In the genomic region with DNA sequence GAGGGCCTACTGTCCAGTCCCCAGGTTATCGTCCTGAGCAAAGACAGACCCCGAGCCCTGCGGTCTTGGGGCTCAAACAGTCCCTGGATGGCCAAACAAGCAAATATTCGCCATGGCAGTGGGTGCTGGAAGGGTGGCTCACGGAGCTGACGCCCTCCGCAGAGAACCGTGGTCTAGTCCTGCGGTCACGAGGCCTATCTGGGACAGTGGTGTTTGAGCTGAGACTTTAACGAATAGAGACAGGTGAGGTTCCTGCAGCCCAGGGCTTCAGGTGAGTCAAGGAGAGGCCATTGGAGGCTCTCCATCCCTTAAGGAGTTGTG, we compare ENCODE assay signal across 8 cellular contexts. TPM values are rescaled to one million over a fixed set of nuclear protein-coding genes. Genes with fewer than 3 reads are reported as not detected.
DNase-seq lines count a peak whose midpoint lies in the region; ATAC-seq and TF ChIP-seq lines count a peak whose summit lies in the region.

No MANE protein-coding gene starts in this region.

- peak in 2 of 3 donors; percentile 4 to 9 for ATAC-seq in natural killer cell
- ATAC-seq in HG02852 (IDR thresholded peaks at IDR 0.05; ENCODE audit: unreplicated experiment): no peak
- no peak for ATAC-seq in HG03469 (IDR thresholded peaks at IDR 0.05; ENCODE audit: unreplicated experiment)
- ATAC-seq in GM21723 (IDR thresholded peaks at IDR 0.05; ENCODE audit: unreplicated experiment): no peak

- CTCF ChIA-PET in CD8-positive, alpha-beta memory T cell (lab: Charles Lee): interaction anchor here (1.1 to 1.7 kb wide), 5 partner anchors 9 to 657 kb away, joined by 3 to 6 read pairs (median 4); partner anchors contain the start of gene KBTBD8

- no peaks in the 10 kb centered on the region for H3K9me3 Mint-ChIP-seq in CD8-positive, alpha-beta memory T cell
- H3K9me3 Mint-ChIP-seq in natural killer cell: peaks cover 0 to 3% of the 10 kb centered on the region in 2 donors

- POLR2A ChIA-PET in CD8-positive, alpha-beta memory T cell (lab: Charles Lee): interaction anchor here (0.8 to 2.3 kb wide), 6 partner anchors 14 to 1397 kb away, joined by 3 to 7 read pairs (median 4); partner anchors contain the start of genes KBTBD8 and TMF1

- peaks cover 0 to 2% (median 2%) of the 10 kb centered on the region in 3 donors for H3K36me3 Mint-ChIP-seq in CD8-positive, alpha-beta memory T cell
- H3K36me3 Mint-ChIP-seq in natural killer cell: no peaks in the 10 kb centered on the region

- H3K4me1 ChIP-seq in CD8-positive, alpha-beta memory T cell (ENCODE audit: insufficient read depth, low read length): peaks cover 58% of the 10 kb centered on the region
- no peaks in the 10 kb centered on the region for H3K4me1 ChIP-seq in ectodermal cell (ENCODE audit: control insufficient read depth, insufficient read depth, low read length)

- H3K27ac Mint-ChIP-seq in CD8-positive, alpha-beta memory T cell: peak overlapping the region; percentile 84 to 95 (median 92)
- peak overlapping the region; percentile 86 to 89 for H3K27ac Mint-ChIP-seq in natural killer cell

- no peaks in the 10 kb centered on the region for H3K9me3 ChIP-seq in CD8-positive, alpha-beta memory T cell (ENCODE audit: low read length)
- H3K9me3 ChIP-seq in ectodermal cell (ENCODE audit: control insufficient read depth, low read length): no peaks in the 10 kb centered on the region

- no peaks in the 10 kb centered on the region for H3K27me3 Mint-ChIP-seq in CD8-positive, alpha-beta memory T cell
- no peaks in the 10 kb centered on the region for H3K27me3 Mint-ChIP-seq in natural killer cell (ENCODE audit: low read depth in 2 of 2)

- WGBS in ectodermal cell, 2 experiments: 65 to 66% methylated on average over 11 of the region's 11 CpGs

- intact Hi-C loops in natural killer cell (cut with micrococcal nuclease): loop anchor here (5.0 to 10.0 kb wide), 2 partner anchors 1352 to 1430 kb away; partner anchors contain the start of genes ARL6IP5 and UBA3

- no peaks in the 10 kb centered on the region for H3K36me3 ChIP-seq in CD8-positive, alpha-beta memory T cell (ENCODE audit: insufficient read depth, low read length)
- H3K36me3 ChIP-seq in ectodermal cell (ENCODE audit: control insufficient read depth, insufficient read depth, low read length): no peaks in the 10 kb centered on the region

- peak overlapping the region; percentile 79 to 91 (median 85) for H3K4me3 Mint-ChIP-seq in CD8-positive, alpha-beta memory T cell
- peak overlapping the region; percentile 82 for H3K4me3 Mint-ChIP-seq in natural killer cell

- peak in 3 of 5 donors; percentile 29 to 67 (median 43) for DNase-seq in CD8-positive, alpha-beta memory T cell
- DNase-seq in NCI-H2227 treated with DMSO at 0.1 percent for 48 hours (lab: John Stamatoyannopoulos, UW) (peak; percentile 9), natural killer cell (no peak), mucosa of gallbladder (ENCODE audit: low spot score) (no peak)

- H3K4me3 ChIP-seq in CD8-positive, alpha-beta memory T cell (ENCODE audit: low read length): peak overlapping the region; percentile 83
- H3K4me3 ChIP-seq in ectodermal cell (ENCODE audit: insufficient read depth, low read depth, low read length): peak overlapping the region; percentile 81

- H3K4me1 Mint-ChIP-seq in CD8-positive, alpha-beta memory T cell: peaks cover 54 to 74% (median 74%) of the 10 kb centered on the region in 3 donors
- H3K4me1 Mint-ChIP-seq in natural killer cell: peaks cover 46 to 54% of the 10 kb centered on the region in 2 donors

- peak overlapping the region; percentile 73 for H3K27ac ChIP-seq in CD8-positive, alpha-beta memory T cell (ENCODE audit: low read depth, low read length)
- peak overlapping the region; percentile 82 for H3K27ac ChIP-seq in ectodermal cell (ENCODE audit: insufficient read depth, low read depth, low read length, poor library complexity, severe bottlenecking)

- H3K27me3 ChIP-seq in CD8-positive, alpha-beta memory T cell (ENCODE audit: insufficient read depth, low read length, poor library complexity, severe bottlenecking): no peaks in the 10 kb centered on the region
- no peaks in the 10 kb centered on the region for H3K27me3 ChIP-seq in ectodermal cell (ENCODE audit: control insufficient read depth, insufficient read depth, low read length, poor library complexity, severe bottlenecking)

- no peak for TF ChIP-seq CTCF in natural killer cell (IDR thresholded peaks at IDR 0.05)

RNA-seq across cellular contexts. Expression of gene SUCLG2, which starts 0.4 kb away (rescaled TPM):
- 10 to 100 TPM; 59.9 to 61.7 TPM for total RNA-seq in CD8-positive, alpha-beta memory T cell
- polyA plus RNA-seq in CD8-positive, alpha-beta memory T cell: 57.0 TPM
- polyA plus RNA-seq in ectodermal cell (2013, experiment 1 of 4): 46.0 TPM
- 40.3 TPM for polyA plus RNA-seq in ectodermal cell (2013, experiment 2 of 4)
- polyA plus RNA-seq in ectodermal cell (2013, experiment 3 of 4): 42.1 TPM
- 45.0 TPM for polyA plus RNA-seq in ectodermal cell (2013, experiment 4 of 4)
- 10 to 100 TPM; 43.6 to 55.8 (median 49.9) TPM for total RNA-seq in natural killer cell
- 104 TPM for total RNA-seq in mucosa of gallbladder

Comparison
In these comparisons a context has a peak if more than half of its experiments do, and no peak if none do; other contexts are left out.
1. DNase-seq: peak in CD8-positive, alpha-beta memory T cell (3 of 5) and NCI-H2227 treated with DMSO at 0.1 percent for 48 hours (single experiment); none in natural killer cell (single experiment) and mucosa of gallbladder (single experiment).
2. ATAC-seq: peak in natural killer cell (2 of 3); none in HG02852 (single experiment), HG03469 (single experiment) and GM21723 (single experiment).